ENCODE assay signal across 12 cellular contexts in genomic region chr10:73758704-73759511, GRCh38. TPM values are rescaled to one million over a fixed set of nuclear protein-coding genes. Genes with fewer than 3 reads are reported as not detected.
DNase-seq lines count a peak whose midpoint lies in the region; ATAC-seq lines count a peak whose summit lies in the region.
"Had no signal": no experiment of that assay in that cellular context is flagged by ENCODE, and none has a peak within 500 bp of the region (broad histone marks: within the 10 kb centered on the region; RNA-seq: fewer than 3 reads in every experiment).

No MANE protein-coding gene starts in this region.

- H3K27ac Mint-ChIP-seq in activated T-helper 2 cell treated with anti-CD3 and anti-CD28 coated beads, Interferon-gamma antibody, Interleukin-2, Interleukin-4, amounts not matched to agents 10 μg/mL and 5 μg/mL and 100 μg/mL, durations not matched to agents 14 hours and 24 hours and 36 hours: peak overlapping the region; percentile 38
- peak overlapping the region; percentile 82 to 89 for H3K27ac Mint-ChIP-seq in natural killer cell treated with Interleukin-12 subunit alpha and Interleukin-12 subunit beta and Interleukin-15 and Interleukin-18, amount 100 ng/mL, for 72 hours

- H3K9me3 Mint-ChIP-seq in activated T-helper 2 cell treated with anti-CD3 and anti-CD28 coated beads, Interferon-gamma antibody, Interleukin-2, Interleukin-4, amounts not matched to agents 10 μg/mL and 5 μg/mL and 100 μg/mL, durations not matched to agents 14 hours and 24 hours and 36 hours: no peaks in the 10 kb centered on the region
- no peaks in the 10 kb centered on the region for H3K9me3 Mint-ChIP-seq in natural killer cell treated with Interleukin-12 subunit alpha and Interleukin-12 subunit beta and Interleukin-15 and Interleukin-18, amount 100 ng/mL, for 72 hours
- H3K9me3 Mint-ChIP-seq: H9 had no signal

- H3K36me3 Mint-ChIP-seq in activated T-helper 2 cell treated with anti-CD3 and anti-CD28 coated beads, Interferon-gamma antibody, Interleukin-2, Interleukin-4, amounts not matched to agents 10 μg/mL and 5 μg/mL and 100 μg/mL, durations not matched to agents 14 hours and 24 hours and 36 hours (ENCODE audit: low read depth): peaks cover 72% of the 10 kb centered on the region
- peaks cover 44% of the 10 kb centered on the region for H3K36me3 Mint-ChIP-seq in natural killer cell treated with Interleukin-12 subunit alpha and Interleukin-12 subunit beta and Interleukin-15 and Interleukin-18, amount 100 ng/mL, for 72 hours

- peaks cover 35% of the 10 kb centered on the region for H3K4me1 Mint-ChIP-seq in activated T-helper 2 cell treated with anti-CD3 and anti-CD28 coated beads, Interferon-gamma antibody, Interleukin-2, Interleukin-4, amounts not matched to agents 10 μg/mL and 5 μg/mL and 100 μg/mL, durations not matched to agents 14 hours and 24 hours and 36 hours (ENCODE audit: low read depth)
- peaks cover 60 to 70% of the 10 kb centered on the region in 2 donors for H3K4me1 Mint-ChIP-seq in natural killer cell treated with Interleukin-12 subunit alpha and Interleukin-12 subunit beta and Interleukin-15 and Interleukin-18, amount 100 ng/mL, for 72 hours (ENCODE audit: low read depth in 2 of 2)

- intact Hi-C loops in activated T-helper 2 cell treated with anti-CD3 and anti-CD28 coated beads, Interferon-gamma antibody, Interleukin-2, Interleukin-4, amounts not matched to agents 10 μg/mL and 5 μg/mL and 100 μg/mL, durations not matched to agents 14 hours and 24 hours and 36 hours (cut with micrococcal nuclease): no loop called here

- DNase-seq in DMS79 treated with DMSO at 0.1 percent for 48 hours (lab: John Stamatoyannopoulos, UW): peak; percentile 80
- DNase-seq in NCI-H128 (lab: John Stamatoyannopoulos, UW; ENCODE audit: unreplicated experiment): peak; percentile 26
- DNase-seq in activated T-helper 2 cell treated with anti-CD3 and anti-CD28 coated beads, Interferon-gamma antibody, Interleukin-2, Interleukin-4, amounts not matched to agents 10 μg/mL and 5 μg/mL and 100 μg/mL, durations not matched to agents 14 hours and 24 hours and 36 hours (ENCODE audit: low spot score): no peak
- peak; percentile 74 for DNase-seq in natural killer cell treated with Interleukin-12 subunit alpha and Interleukin-12 subunit beta and Interleukin-15 and Interleukin-18, amount 100 ng/mL, for 72 hours (ENCODE audit: low spot score)
- no peak for DNase-seq in stimulated activated naive CD4-positive, alpha-beta T cell treated with Interleukin-2 at 50 U/mL for 16 hours (lab: John Stamatoyannopoulos, UW)
- no peak for DNase-seq in stimulated activated CD4-positive, alpha-beta T cell treated with anti-CD3 and anti-CD28 coated beads, Interleukin-1b, Interleukin-23, amount 100 ng/mL, for 48 hours
- DNase-seq: dermis blood vessel endothelial cell, H9, Karpas-422, left ventricle myocardium inferior, NCI-H446 had no signal

- peak; percentile 57 to 81 for ATAC-seq in natural killer cell treated with Interleukin-12 subunit alpha and Interleukin-12 subunit beta and Interleukin-15 and Interleukin-18, amount 100 ng/mL, for 72 hours
- ATAC-seq in esophagus mucosa: no peak

- no peaks in the 10 kb centered on the region for H3K27me3 Mint-ChIP-seq in activated T-helper 2 cell treated with anti-CD3 and anti-CD28 coated beads, Interferon-gamma antibody, Interleukin-2, Interleukin-4, amounts not matched to agents 10 μg/mL and 5 μg/mL and 100 μg/mL, durations not matched to agents 14 hours and 24 hours and 36 hours (ENCODE audit: low read depth)
- H3K27me3 Mint-ChIP-seq in natural killer cell treated with Interleukin-12 subunit alpha and Interleukin-12 subunit beta and Interleukin-15 and Interleukin-18, amount 100 ng/mL, for 72 hours: no peaks in the 10 kb centered on the region

- no peak overlapping the region for H3K4me3 Mint-ChIP-seq in activated T-helper 2 cell treated with anti-CD3 and anti-CD28 coated beads, Interferon-gamma antibody, Interleukin-2, Interleukin-4, amounts not matched to agents 10 μg/mL and 5 μg/mL and 100 μg/mL, durations not matched to agents 14 hours and 24 hours and 36 hours (ENCODE audit: low read depth)
- H3K4me3 Mint-ChIP-seq in natural killer cell treated with Interleukin-12 subunit alpha and Interleukin-12 subunit beta and Interleukin-15 and Interleukin-18, amount 100 ng/mL, for 72 hours: peak overlapping the region; percentile 81
- H3K4me3 Mint-ChIP-seq: H9 had no signal

RNA-seq across cellular contexts. Expression of gene SEC24C, which starts 14.7 kb away (rescaled TPM):
- 119 TPM in 2 replicates for total RNA-seq in activated T-helper 2 cell treated with anti-CD3 and anti-CD28 coated beads, Interferon-gamma antibody, Interleukin-2, Interleukin-4, amounts not matched to agents 10 μg/mL and 5 μg/mL and 100 μg/mL, durations not matched to agents 14 hours and 24 hours and 36 hours
- total RNA-seq in natural killer cell treated with Interleukin-12 subunit alpha and Interleukin-12 subunit beta and Interleukin-15 and Interleukin-18, amount 100 ng/mL, for 72 hours: 100 to 1,000 TPM; 152 to 172 TPM
- total RNA-seq in esophagus mucosa: 53.1 TPM

RNA-seq across cellular contexts. Expression of gene CHCHD1, which starts 22.9 kb away (rescaled TPM):
- 33.0 and 35.2 TPM in 2 replicates for total RNA-seq in activated T-helper 2 cell treated with anti-CD3 and anti-CD28 coated beads, Interferon-gamma antibody, Interleukin-2, Interleukin-4, amounts not matched to agents 10 μg/mL and 5 μg/mL and 100 μg/mL, durations not matched to agents 14 hours and 24 hours and 36 hours
- total RNA-seq in natural killer cell treated with Interleukin-12 subunit alpha and Interleukin-12 subunit beta and Interleukin-15 and Interleukin-18, amount 100 ng/mL, for 72 hours: 10 to 100 TPM; 18.7 to 28.5 TPM
- 23.5 TPM for total RNA-seq in esophagus mucosa

RNA-seq across cellular contexts. Expression of gene ZSWIM8, which starts 26.5 kb away (rescaled TPM):
- 50.0 and 55.3 TPM in 2 replicates for total RNA-seq in activated T-helper 2 cell treated with anti-CD3 and anti-CD28 coated beads, Interferon-gamma antibody, Interleukin-2, Interleukin-4, amounts not matched to agents 10 μg/mL and 5 μg/mL and 100 μg/mL, durations not matched to agents 14 hours and 24 hours and 36 hours
- total RNA-seq in natural killer cell treated with Interleukin-12 subunit alpha and Interleukin-12 subunit beta and Interleukin-15 and Interleukin-18, amount 100 ng/mL, for 72 hours: 100 to 1,000 TPM; 121 to 148 TPM
- total RNA-seq in esophagus mucosa: 71.7 TPM

RNA-seq across cellular contexts. Expression of gene NDST2, which starts 52.5 kb away (rescaled TPM):
- total RNA-seq in activated T-helper 2 cell treated with anti-CD3 and anti-CD28 coated beads, Interferon-gamma antibody, Interleukin-2, Interleukin-4, amounts not matched to agents 10 μg/mL and 5 μg/mL and 100 μg/mL, durations not matched to agents 14 hours and 24 hours and 36 hours: 46.5 and 46.9 TPM in 2 replicates
- 10 to 100 TPM; 42.8 to 83.3 TPM for total RNA-seq in natural killer cell treated with Interleukin-12 subunit alpha and Interleukin-12 subunit beta and Interleukin-15 and Interleukin-18, amount 100 ng/mL, for 72 hours
- total RNA-seq in esophagus mucosa: 15.9 TPM

Comparison
In these comparisons a context has a peak if more than half of its experiments do, and no peak if none do; other contexts are left out.
1. DNase-seq: peak in DMS79 treated with DMSO at 0.1 percent for 48 hours (single experiment), NCI-H128 (single experiment) and natural killer cell treated with Interleukin-12 subunit alpha and Interleukin-12 subunit beta and Interleukin-15 and Interleukin-18, amount 100 ng/mL, for 72 hours (single experiment); none in activated T-helper 2 cell treated with anti-CD3 and anti-CD28 coated beads, Interferon-gamma antibody, Interleukin-2, Interleukin-4, amounts not matched to agents 10 μg/mL and 5 μg/mL and 100 μg/mL, durations not matched to agents 14 hours and 24 hours and 36 hours (single experiment), stimulated activated naive CD4-positive, alpha-beta T cell treated with Interleukin-2 at 50 U/mL for 16 hours (single experiment) and stimulated activated CD4-positive, alpha-beta T cell treated with anti-CD3 and anti-CD28 coated beads, Interleukin-1b, Interleukin-23, amount 100 ng/mL, for 48 hours (single experiment).